8 cellular contexts compared by ENCODE assay signal in genomic region chr7:99551767-99552463, GRCh38. TPM values are rescaled to one million over a fixed set of nuclear protein-coding genes. Genes with fewer than 3 reads are reported as not detected.
DNase-seq lines count a peak whose midpoint lies in the region; ATAC-seq lines count a peak whose summit lies in the region.

Gene FAM200A, minus strand, starts transcription at chr7:99552114. Its CDS starts 3,707 bp downstream, at chr7:99548407.

- DNase-seq in CMK (ENCODE audit: low read depth) = peak; percentile 66
- DNase-seq in HT1080 (ENCODE audit: low read depth) = peak; percentile 83
- DNase-seq in NT2/D1 (ENCODE audit: low read depth, low spot score) = peak; percentile 92
- peak; percentile 93 for DNase-seq in activated CD8-positive, alpha-beta memory T cell treated with anti-CD3 and anti-CD28 coated beads, Interleukin-2, amount 50 U/mL, for 48 hours
- peak; percentile 98 for DNase-seq in epidermal melanocyte (ENCODE audit: insufficient read length, low spot score)
- DNase-seq in midbrain (lab: John Stamatoyannopoulos, UW) = peak; percentile 95
- DNase-seq in stimulated activated CD8-positive, alpha-beta memory T cell treated with anti-CD3 and anti-CD28 coated beads, Interleukin-15, amount 100 ng/mL, for 48 hours (ENCODE audit: low read depth in 2 of 2) = peak; percentile 77 to 84

- H3K4me3 ChIP-seq in NT2/D1 (ENCODE audit: insufficient read length, low read depth) = peak within 1 kb of the TSS; percentile 96

- H3K36me3 ChIP-seq in NT2/D1 (ENCODE audit: insufficient read depth, insufficient read length, low read length) = peaks cover 37% of the 10 kb centered on the region

- H3K9ac ChIP-seq in NT2/D1 (ENCODE audit: insufficient read length, low read depth) = peak within 1 kb of the TSS; percentile 98

- no peaks in the 10 kb centered on the region for H3K27me3 ChIP-seq in NT2/D1 (ENCODE audit: insufficient read depth, insufficient read length)

- no peaks in the 10 kb centered on the region for H3K4me1 ChIP-seq in NT2/D1 (ENCODE audit: insufficient read depth, insufficient read length)

- no peaks in the 10 kb centered on the region for H3K9me3 ChIP-seq in NT2/D1 (ENCODE audit: insufficient read depth, low read length)

- peak; percentile 92 for ATAC-seq in GM19467 (IDR thresholded peaks at IDR 0.05; ENCODE audit: unreplicated experiment)

RNA-seq across cellular contexts. Expression of gene FAM200A, which starts in this region (rescaled TPM):
- 6.0 and 8.9 TPM in 2 replicates for total RNA-seq in HT1080 (2014; rRNA removed; shearing (Covaris generic))
- polyA plus RNA-seq in HT1080 (2015; cell fraction: cytosol; rRNA removed) = 9.7 and 11.4 TPM in 2 replicates
- 7.5 and 9.5 TPM in 2 replicates for polyA plus RNA-seq in HT1080 (2015; cell fraction: nucleus; rRNA removed)

Comparison
In these comparisons a context has a peak if more than half of its experiments do, and no peak if none do; other contexts are left out.
1. Peak in every context shown above with its lines: DNase-seq, ATAC-seq and H3K4me3 ChIP-seq.